Comparison of ENCODE assay signal across 1 cellular context in the genomic region with DNA sequence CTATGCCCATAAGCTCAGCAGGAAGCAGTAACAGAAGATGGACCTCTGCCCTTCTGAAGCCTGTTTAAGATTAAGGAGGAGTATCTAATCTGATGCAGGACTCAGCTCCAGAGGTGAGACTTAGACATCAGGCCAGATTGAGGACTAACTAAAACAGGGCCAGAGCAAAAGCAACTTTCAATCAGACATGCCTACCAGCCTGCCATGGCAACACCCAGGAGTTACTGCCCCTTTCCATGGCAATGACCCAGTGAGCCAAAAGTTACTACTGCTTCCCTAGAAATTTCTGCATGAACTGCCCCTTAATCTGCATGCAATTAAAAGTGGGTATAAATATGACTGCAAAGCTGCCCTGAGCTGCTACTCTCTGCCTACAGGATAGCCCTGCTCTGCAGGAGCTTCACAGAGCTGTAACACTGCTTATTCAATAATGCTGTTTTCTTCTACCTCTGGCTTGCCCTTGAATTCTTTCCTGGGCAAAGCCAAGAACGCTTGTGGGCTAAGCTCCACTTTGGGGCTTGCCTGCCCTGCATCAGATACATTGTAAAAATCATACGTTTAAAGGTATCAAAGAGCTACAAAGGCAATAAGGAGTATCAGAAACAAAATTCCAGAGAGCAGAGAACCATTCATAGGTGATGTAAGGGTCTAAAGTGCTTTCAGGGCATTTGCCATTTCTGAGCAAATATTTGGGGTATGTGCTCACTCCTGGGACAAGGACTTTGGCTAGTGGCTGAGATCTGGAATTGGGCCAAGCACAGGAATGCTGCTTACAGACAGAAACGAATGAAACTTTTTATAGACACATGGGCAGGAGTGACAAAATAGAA.
TF ChIP-seq lines count a peak whose summit lies in the region.

No MANE protein-coding gene starts in this region.

TF ChIP-seq in HepG2, 621 proteins besides CTCF, POLR2A, EP300 and RAD21 (continued from another document and continues in another):
- TF ChIP-seq GFI1 (CRISPR knock-in tag; IDR thresholded peaks at IDR 0.05; ENCODE audit: borderline replicate concordance) (no peak), ZNF383 (CRISPR knock-in tag; IDR thresholded peaks at IDR 0.05; ENCODE audit: borderline replicate concordance) (no peak), IRX3 (CRISPR knock-in tag; IDR thresholded peaks at IDR 0.05; ENCODE audit: borderline replicate concordance, low read depth) (no peak), AKNA (CRISPR knock-in tag; IDR thresholded peaks at IDR 0.05; ENCODE audit: borderline replicate concordance) (no peak), MYC (CRISPR knock-in tag; IDR thresholded peaks at IDR 0.05; ENCODE audit: borderline replicate concordance) (no peak), MAZ (IDR thresholded peaks at IDR 0.05; ENCODE audit: borderline replicate concordance, low read depth, low read length) (no peak), MAZ (CRISPR knock-in tag; IDR thresholded peaks at IDR 0.05; ENCODE audit: low read depth) (no peak), ZNF766 (CRISPR knock-in tag; IDR thresholded peaks at IDR 0.05; ENCODE audit: borderline replicate concordance) (no peak), CREB1 (IDR thresholded peaks at IDR 0.05) (no peak), CREB1 (CRISPR knock-in tag; IDR thresholded peaks at IDR 0.05) (0 out of 2 replicates have a peak, but pooled peaks have one; percentile 17), NR2F1 (CRISPR knock-in tag; IDR thresholded peaks at IDR 0.05) (no peak), TBX2 (CRISPR knock-in tag; IDR thresholded peaks at IDR 0.05; ENCODE audit: borderline replicate concordance) (no peak), ZNF225 (CRISPR knock-in tag; IDR thresholded peaks at IDR 0.05) (no peak), ZNF746 (CRISPR knock-in tag; IDR thresholded peaks at IDR 0.05) (no peak), DRAP1 (CRISPR knock-in tag; IDR thresholded peaks at IDR 0.05) (0 out of 2 replicates have a peak, but pooled peaks have one; percentile 16), CCAR2 (optimal IDR thresholded peaks at IDR 0.05; ENCODE audit: low read depth, low read length) (no peak), ZNF572 (CRISPR knock-in tag; IDR thresholded peaks at IDR 0.05) (no peak), ZNF441 (CRISPR knock-in tag; IDR thresholded peaks at IDR 0.05; ENCODE audit: borderline replicate concordance) (no peak), CHCHD3 (CRISPR knock-in tag; IDR thresholded peaks at IDR 0.05) (no peak), ZNF232 (CRISPR knock-in tag; IDR thresholded peaks at IDR 0.05; ENCODE audit: borderline replicate concordance) (no peak), SRY (CRISPR knock-in tag; IDR thresholded peaks at IDR 0.05) (no peak), ZNF276 (CRISPR knock-in tag; IDR thresholded peaks at IDR 0.05; ENCODE audit: low read depth) (no peak), ZNF234 (CRISPR knock-in tag; conservative IDR thresholded peaks at IDR 0.05) (no peak), ESRRA (CRISPR knock-in tag; IDR thresholded peaks at IDR 0.05; ENCODE audit: low read depth) (peak; percentile 74; the same call in 1 of the 2 replicates), TEF (CRISPR knock-in tag; IDR thresholded peaks at IDR 0.05) (no peak), SOX6 (IDR thresholded peaks at IDR 0.05) (no peak), SOX6 (CRISPR knock-in tag; IDR thresholded peaks at IDR 0.05) (peak; percentile 60; the same call in 1 of the 2 replicates), EED (CRISPR knock-in tag; IDR thresholded peaks at IDR 0.05) (no peak), NCOR1 (IDR thresholded peaks at IDR 0.05; ENCODE audit: borderline replicate concordance, low read length) (peak; percentile 76), KDM5A (IDR thresholded peaks at IDR 0.05; ENCODE audit: borderline replicate concordance, low read length) (no peak), TRIM24 (CRISPR knock-in tag; IDR thresholded peaks at IDR 0.05) (no peak), SIN3A (IDR thresholded peaks at IDR 0.05; ENCODE audit: borderline replicate concordance, low read depth, low read length) (no peak)
- TF ChIP-seq, protein P1, sequence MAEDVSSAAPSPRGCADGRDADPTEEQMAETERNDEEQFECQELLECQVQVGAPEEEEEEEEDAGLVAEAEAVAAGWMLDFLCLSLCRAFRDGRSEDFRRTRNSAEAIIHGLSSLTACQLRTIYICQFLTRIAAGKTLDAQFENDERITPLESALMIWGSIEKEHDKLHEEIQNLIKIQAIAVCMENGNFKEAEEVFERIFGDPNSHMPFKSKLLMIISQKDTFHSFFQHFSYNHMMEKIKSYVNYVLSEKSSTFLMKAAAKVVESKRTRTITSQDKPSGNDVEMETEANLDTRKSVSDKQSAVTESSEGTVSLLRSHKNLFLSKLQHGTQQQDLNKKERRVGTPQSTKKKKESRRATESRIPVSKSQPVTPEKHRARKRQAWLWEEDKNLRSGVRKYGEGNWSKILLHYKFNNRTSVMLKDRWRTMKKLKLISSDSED (CRISPR knock-in tag; IDR thresholded peaks at IDR 0.05), result no peak
- TF ChIP-seq, protein P2, sequence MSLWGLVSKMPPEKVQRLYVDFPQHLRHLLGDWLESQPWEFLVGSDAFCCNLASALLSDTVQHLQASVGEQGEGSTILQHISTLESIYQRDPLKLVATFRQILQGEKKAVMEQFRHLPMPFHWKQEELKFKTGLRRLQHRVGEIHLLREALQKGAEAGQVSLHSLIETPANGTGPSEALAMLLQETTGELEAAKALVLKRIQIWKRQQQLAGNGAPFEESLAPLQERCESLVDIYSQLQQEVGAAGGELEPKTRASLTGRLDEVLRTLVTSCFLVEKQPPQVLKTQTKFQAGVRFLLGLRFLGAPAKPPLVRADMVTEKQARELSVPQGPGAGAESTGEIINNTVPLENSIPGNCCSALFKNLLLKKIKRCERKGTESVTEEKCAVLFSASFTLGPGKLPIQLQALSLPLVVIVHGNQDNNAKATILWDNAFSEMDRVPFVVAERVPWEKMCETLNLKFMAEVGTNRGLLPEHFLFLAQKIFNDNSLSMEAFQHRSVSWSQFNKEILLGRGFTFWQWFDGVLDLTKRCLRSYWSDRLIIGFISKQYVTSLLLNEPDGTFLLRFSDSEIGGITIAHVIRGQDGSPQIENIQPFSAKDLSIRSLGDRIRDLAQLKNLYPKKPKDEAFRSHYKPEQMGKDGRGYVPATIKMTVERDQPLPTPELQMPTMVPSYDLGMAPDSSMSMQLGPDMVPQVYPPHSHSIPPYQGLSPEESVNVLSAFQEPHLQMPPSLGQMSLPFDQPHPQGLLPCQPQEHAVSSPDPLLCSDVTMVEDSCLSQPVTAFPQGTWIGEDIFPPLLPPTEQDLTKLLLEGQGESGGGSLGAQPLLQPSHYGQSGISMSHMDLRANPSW (CRISPR knock-in tag; IDR thresholded peaks at IDR 0.05; ENCODE audit: borderline replicate concordance), result 0 out of 2 replicates have a peak, but pooled peaks have one; percentile 41
- TF ChIP-seq, protein P3, sequence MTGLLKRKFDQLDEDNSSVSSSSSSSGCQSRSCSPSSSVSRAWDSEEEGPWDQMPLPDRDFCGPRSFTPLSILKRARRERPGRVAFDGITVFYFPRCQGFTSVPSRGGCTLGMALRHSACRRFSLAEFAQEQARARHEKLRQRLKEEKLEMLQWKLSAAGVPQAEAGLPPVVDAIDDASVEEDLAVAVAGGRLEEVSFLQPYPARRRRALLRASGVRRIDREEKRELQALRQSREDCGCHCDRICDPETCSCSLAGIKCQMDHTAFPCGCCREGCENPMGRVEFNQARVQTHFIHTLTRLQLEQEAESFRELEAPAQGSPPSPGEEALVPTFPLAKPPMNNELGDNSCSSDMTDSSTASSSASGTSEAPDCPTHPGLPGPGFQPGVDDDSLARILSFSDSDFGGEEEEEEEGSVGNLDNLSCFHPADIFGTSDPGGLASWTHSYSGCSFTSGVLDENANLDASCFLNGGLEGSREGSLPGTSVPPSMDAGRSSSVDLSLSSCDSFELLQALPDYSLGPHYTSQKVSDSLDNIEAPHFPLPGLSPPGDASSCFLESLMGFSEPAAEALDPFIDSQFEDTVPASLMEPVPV (CRISPR knock-in tag; IDR thresholded peaks at IDR 0.05), result no peak
- TF ChIP-seq, protein P4, sequence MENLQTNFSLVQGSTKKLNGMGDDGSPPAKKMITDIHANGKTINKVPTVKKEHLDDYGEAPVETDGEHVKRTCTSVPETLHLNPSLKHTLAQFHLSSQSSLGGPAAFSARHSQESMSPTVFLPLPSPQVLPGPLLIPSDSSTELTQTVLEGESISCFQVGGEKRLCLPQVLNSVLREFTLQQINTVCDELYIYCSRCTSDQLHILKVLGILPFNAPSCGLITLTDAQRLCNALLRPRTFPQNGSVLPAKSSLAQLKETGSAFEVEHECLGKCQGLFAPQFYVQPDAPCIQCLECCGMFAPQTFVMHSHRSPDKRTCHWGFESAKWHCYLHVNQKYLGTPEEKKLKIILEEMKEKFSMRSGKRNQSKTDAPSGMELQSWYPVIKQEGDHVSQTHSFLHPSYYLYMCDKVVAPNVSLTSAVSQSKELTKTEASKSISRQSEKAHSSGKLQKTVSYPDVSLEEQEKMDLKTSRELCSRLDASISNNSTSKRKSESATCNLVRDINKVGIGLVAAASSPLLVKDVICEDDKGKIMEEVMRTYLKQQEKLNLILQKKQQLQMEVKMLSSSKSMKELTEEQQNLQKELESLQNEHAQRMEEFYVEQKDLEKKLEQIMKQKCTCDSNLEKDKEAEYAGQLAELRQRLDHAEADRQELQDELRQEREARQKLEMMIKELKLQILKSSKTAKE (CRISPR knock-in tag; IDR thresholded peaks at IDR 0.05; ENCODE audit: borderline replicate concordance), result no peak
- TF ChIP-seq, protein P5, sequence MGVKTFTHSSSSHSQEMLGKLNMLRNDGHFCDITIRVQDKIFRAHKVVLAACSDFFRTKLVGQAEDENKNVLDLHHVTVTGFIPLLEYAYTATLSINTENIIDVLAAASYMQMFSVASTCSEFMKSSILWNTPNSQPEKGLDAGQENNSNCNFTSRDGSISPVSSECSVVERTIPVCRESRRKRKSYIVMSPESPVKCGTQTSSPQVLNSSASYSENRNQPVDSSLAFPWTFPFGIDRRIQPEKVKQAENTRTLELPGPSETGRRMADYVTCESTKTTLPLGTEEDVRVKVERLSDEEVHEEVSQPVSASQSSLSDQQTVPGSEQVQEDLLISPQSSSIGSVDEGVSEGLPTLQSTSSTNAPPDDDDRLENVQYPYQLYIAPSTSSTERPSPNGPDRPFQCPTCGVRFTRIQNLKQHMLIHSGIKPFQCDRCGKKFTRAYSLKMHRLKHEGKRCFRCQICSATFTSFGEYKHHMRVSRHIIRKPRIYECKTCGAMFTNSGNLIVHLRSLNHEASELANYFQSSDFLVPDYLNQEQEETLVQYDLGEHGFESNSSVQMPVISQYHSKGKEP (CRISPR knock-in tag; IDR thresholded peaks at IDR 0.05), result no peak
